Comparison of ENCODE assay signal across 1 cellular context in the genomic region with DNA sequence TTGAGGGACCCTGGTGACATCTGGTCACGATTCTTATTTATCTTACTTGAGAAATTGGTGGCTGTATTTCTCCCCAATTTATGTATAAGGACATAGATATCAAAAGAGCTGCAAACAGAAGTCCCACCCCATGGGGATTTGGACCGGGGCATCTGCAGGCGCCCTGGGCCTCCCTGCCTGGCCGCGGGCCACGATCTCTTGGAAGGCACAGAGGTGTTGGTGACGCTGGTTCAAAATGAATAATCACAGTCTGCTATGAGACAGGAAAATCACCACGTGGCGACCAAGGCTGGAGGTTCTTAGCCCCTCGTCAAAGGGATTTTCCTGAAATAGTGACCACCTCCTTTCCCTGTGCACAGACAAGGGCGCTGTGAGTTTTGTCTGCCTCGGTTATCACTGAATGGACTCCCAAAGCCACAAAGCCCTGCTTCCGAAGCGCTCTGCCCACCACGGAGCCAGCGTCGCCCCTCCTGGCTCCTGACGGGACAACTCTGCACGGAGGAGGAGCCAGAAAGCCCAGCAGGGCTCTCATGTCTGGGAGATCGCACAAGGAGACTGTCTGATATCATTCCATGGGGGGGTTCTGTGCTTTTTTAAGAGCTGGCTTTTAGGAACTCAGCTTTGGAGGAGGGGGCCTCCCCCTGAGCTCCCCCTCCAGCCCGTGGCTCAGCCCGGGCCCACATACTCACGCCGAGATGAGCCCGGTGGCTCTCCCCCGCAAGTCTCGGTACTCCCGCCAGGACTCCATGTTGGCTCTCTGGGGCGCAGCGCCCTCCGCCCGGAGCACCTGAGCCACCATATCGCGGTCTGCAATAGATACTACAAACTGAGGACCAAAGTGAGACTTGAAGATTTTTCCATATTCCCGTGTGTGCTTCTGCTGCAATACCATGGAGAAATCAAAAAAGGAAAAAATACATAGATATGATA.
TF ChIP-seq lines count a peak whose summit lies in the region.

No MANE protein-coding gene starts in this region.

TF ChIP-seq in GM23338, 12 proteins besides CTCF, POLR2A, EP300 and RAD21:
- TF ChIP-seq, protein P1, sequence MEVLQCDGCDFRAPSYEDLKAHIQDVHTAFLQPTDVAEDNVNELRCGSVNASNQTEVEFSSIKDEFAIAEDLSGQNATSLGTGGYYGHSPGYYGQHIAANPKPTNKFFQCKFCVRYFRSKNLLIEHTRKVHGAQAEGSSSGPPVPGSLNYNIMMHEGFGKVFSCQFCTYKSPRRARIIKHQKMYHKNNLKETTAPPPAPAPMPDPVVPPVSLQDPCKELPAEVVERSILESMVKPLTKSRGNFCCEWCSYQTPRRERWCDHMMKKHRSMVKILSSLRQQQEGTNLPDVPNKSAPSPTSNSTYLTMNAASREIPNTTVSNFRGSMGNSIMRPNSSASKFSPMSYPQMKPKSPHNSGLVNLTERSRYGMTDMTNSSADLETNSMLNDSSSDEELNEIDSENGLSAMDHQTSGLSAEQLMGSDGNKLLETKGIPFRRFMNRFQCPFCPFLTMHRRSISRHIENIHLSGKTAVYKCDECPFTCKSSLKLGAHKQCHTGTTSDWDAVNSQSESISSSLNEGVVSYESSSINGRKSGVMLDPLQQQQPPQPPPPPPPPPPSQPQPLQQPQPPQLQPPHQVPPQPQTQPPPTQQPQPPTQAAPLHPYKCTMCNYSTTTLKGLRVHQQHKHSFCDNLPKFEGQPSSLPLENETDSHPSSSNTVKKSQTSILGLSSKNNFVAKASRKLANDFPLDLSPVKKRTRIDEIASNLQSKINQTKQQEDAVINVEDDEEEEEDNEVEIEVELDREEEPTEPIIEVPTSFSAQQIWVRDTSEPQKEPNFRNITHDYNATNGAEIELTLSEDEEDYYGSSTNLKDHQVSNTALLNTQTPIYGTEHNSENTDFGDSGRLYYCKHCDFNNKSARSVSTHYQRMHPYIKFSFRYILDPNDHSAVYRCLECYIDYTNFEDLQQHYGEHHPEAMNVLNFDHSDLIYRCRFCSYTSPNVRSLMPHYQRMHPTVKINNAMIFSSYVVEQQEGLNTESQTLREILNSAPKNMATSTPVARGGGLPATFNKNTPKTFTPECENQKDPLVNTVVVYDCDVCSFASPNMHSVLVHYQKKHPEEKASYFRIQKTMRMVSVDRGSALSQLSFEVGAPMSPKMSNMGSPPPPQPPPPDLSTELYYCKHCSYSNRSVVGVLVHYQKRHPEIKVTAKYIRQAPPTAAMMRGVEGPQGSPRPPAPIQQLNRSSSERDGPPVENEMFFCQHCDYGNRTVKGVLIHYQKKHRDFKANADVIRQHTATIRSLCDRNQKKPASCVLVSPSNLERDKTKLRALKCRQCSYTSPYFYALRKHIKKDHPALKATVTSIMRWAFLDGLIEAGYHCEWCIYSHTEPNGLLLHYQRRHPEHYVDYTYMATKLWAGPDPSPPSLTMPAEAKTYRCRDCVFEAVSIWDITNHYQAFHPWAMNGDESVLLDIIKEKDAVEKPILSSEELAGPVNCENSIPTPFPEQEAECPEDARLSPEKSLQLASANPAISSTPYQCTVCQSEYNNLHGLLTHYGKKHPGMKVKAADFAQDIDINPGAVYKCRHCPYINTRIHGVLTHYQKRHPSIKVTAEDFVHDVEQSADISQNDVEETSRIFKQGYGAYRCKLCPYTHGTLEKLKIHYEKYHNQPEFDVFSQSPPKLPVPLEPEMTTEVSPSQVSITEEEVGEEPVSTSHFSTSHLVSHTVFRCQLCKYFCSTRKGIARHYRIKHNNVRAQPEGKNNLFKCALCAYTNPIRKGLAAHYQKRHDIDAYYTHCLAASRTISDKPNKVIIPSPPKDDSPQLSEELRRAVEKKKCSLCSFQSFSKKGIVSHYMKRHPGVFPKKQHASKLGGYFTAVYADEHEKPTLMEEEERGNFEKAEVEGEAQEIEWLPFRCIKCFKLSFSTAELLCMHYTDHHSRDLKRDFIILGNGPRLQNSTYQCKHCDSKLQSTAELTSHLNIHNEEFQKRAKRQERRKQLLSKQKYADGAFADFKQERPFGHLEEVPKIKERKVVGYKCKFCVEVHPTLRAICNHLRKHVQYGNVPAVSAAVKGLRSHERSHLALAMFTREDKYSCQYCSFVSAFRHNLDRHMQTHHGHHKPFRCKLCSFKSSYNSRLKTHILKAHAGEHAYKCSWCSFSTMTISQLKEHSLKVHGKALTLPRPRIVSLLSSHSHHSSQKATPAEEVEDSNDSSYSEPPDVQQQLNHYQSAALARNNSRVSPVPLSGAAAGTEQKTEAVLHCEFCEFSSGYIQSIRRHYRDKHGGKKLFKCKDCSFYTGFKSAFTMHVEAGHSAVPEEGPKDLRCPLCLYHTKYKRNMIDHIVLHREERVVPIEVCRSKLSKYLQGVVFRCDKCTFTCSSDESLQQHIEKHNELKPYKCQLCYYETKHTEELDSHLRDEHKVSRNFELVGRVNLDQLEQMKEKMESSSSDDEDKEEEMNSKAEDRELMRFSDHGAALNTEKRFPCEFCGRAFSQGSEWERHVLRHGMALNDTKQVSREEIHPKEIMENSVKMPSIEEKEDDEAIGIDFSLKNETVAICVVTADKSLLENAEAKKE (CRISPR knock-in tag; IDR thresholded peaks at IDR 0.05): no peak
- TF ChIP-seq EZH2phosphoT487 (IDR thresholded peaks at IDR 0.05; ENCODE audit: unreplicated experiment): no peak
